22 cellular contexts compared by ENCODE assay signal in genomic region chr15:23052522-23052921, GRCh38. TPM values are rescaled to one million over a fixed set of nuclear protein-coding genes. Genes with fewer than 3 reads are reported as not detected.
DNase-seq lines count a peak whose midpoint lies in the region; ATAC-seq, FAIRE-seq and TF ChIP-seq lines count a peak whose summit lies in the region.
"Had no signal": no experiment of that assay in that cellular context is flagged by ENCODE, and none has a peak within 500 bp of the region (broad histone marks: within the 10 kb centered on the region; RNA-seq: fewer than 3 reads in every experiment).

No MANE protein-coding gene starts in this region.

- WGBS in A549 (ENCODE audit: missing lambda C conversion rate) = 47% methylated on average over 2 of the region's 2 CpGs

- POLR2A ChIA-PET in A549 (lab: Yijun Ruan, JAX) = no interaction called here
- POLR2A ChIA-PET in HEK293 (lab: Yijun Ruan, JAX) = interaction anchor here (1.2 kb wide), 1 partner anchor 13 kb away, joined by 3 read pairs; the partner anchor contains the start of gene TUBGCP5

- CTCF ChIA-PET in A549 (lab: Yijun Ruan, JAX) = interaction anchor here (1.4 kb wide), 1 partner anchor 415 kb away, joined by 4 read pairs; no protein-coding TSS in a partner anchor
- CTCF ChIA-PET in HEK293 (lab: Yijun Ruan, JAX) = interaction anchor here (1.0 to 1.1 kb wide), 2 partner anchors 13 to 16 kb away, joined by 3 to 5 read pairs; partner anchors contain the start of gene TUBGCP5

- TF ChIP-seq POLR2A in A549 (IDR thresholded peaks at IDR 0.05; ENCODE audit: low read length) = no peak

- DNase-seq in NCI-H510A treated with DMSO at 0.1 percent for 48 hours (lab: John Stamatoyannopoulos, UW) = peak; percentile 1
- no peak for DNase-seq in NCI-H510A (lab: John Stamatoyannopoulos, UW)
- DNase-seq in A549 (ENCODE audit: low read depth in 1 of 2, low spot score in 1 of 2) = no peak
- DNase-seq in superior temporal gyrus (ENCODE audit: extremely low spot score) = peak; percentile 8
- DNase-seq in omental fat pad (ENCODE audit: low spot score) = no peak
- DNase-seq: 8988T; C1 segment of cervical spinal cord; Calu3; CD4-positive, alpha-beta memory T cell; COR-L47; DMS79; EL; GDM1; GM23248; H7; HCEC 1CT; HFFc6 had no signal

- FAIRE-seq in A549 (lab: Jason Lieb, UNC) = no peak
- FAIRE-seq: GM12878, GM19239, H1 had no signal

- no peaks in the 10 kb centered on the region for H3K4me1 ChIP-seq in A549
- no peaks in the 10 kb centered on the region for H3K4me1 ChIP-seq in HEK293 (ENCODE audit: control insufficient read depth, insufficient read depth, low read length)

- no peak overlapping the region for H3K4me2 ChIP-seq in A549

- no peaks in the 10 kb centered on the region for H3K36me3 ChIP-seq in HEK293 (ENCODE audit: control insufficient read depth in 2 of 2, insufficient read depth in 1 of 2, low read length in 2 of 2)

- no peak for ATAC-seq in A549
- ATAC-seq in HG02885 (IDR thresholded peaks at IDR 0.05; ENCODE audit: poor library complexity, unreplicated experiment) = no peak
- ATAC-seq in omental fat pad (ENCODE audit: low FRiP score) = no peak
- ATAC-seq: GM12878 had no signal

- TF ChIP-seq RAD21 in A549 (conservative IDR thresholded peaks at IDR 0.05 in 1 of 2, IDR thresholded peaks at IDR 0.05 in 1 of 2) = no peak

- H3K9me3 ChIP-seq in A549 (no peaks in the 10 kb centered on the region; the same call in 2 of the 3 replicates), HEK293 (ENCODE audit: control insufficient read depth, insufficient read depth, low read depth, low read length) (no peaks in the 10 kb centered on the region)

- TF ChIP-seq EP300 in A549 (IDR thresholded peaks at IDR 0.05) = no peak

- no peak overlapping the region for H3K4me3 ChIP-seq in A549
- no peak overlapping the region for H3K4me3 ChIP-seq in HEK293 (ENCODE audit: low read depth, low read length)
- H3K4me3 ChIP-seq: GM12878, GM23248 had no signal

- H3K27ac ChIP-seq in A549 (no peak overlapping the region), HEK293 (ENCODE audit: extremely low read depth, low read depth, low read length) (no peak overlapping the region)
- H3K27ac ChIP-seq: GM23248 had no signal

- no peak for TF ChIP-seq CTCF in A549 (IDR thresholded peaks at IDR 0.05)
- TF ChIP-seq CTCF in HEK293 (tag by site-specific recombination; IDR thresholded peaks at IDR 0.05) = no peak
- TF ChIP-seq CTCF in omental fat pad (IDR thresholded peaks at IDR 0.05) = no peak

TF ChIP-seq in A549, 52 proteins besides CTCF, POLR2A, EP300 and RAD21:
- no peak for TF ChIP-seq USF2 (IDR thresholded peaks at IDR 0.05)
- TF ChIP-seq, protein P1, sequence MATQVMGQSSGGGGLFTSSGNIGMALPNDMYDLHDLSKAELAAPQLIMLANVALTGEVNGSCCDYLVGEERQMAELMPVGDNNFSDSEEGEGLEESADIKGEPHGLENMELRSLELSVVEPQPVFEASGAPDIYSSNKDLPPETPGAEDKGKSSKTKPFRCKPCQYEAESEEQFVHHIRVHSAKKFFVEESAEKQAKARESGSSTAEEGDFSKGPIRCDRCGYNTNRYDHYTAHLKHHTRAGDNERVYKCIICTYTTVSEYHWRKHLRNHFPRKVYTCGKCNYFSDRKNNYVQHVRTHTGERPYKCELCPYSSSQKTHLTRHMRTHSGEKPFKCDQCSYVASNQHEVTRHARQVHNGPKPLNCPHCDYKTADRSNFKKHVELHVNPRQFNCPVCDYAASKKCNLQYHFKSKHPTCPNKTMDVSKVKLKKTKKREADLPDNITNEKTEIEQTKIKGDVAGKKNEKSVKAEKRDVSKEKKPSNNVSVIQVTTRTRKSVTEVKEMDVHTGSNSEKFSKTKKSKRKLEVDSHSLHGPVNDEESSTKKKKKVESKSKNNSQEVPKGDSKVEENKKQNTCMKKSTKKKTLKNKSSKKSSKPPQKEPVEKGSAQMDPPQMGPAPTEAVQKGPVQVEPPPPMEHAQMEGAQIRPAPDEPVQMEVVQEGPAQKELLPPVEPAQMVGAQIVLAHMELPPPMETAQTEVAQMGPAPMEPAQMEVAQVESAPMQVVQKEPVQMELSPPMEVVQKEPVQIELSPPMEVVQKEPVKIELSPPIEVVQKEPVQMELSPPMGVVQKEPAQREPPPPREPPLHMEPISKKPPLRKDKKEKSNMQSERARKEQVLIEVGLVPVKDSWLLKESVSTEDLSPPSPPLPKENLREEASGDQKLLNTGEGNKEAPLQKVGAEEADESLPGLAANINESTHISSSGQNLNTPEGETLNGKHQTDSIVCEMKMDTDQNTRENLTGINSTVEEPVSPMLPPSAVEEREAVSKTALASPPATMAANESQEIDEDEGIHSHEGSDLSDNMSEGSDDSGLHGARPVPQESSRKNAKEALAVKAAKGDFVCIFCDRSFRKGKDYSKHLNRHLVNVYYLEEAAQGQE (IDR thresholded peaks at IDR 0.05) = peak; percentile 73

TF ChIP-seq in HEK293, 187 proteins besides CTCF, POLR2A, EP300 and RAD21:
- TF ChIP-seq SETDB1 (IDR thresholded peaks at IDR 0.05; ENCODE audit: insufficient read length, low read length) = no peak
- TF ChIP-seq, protein P1 (tag by site-specific recombination; IDR thresholded peaks at IDR 0.05) = peak; percentile 45; the same call in 1 of the 2 replicates
TF ChIP-seq in HEK293: peak in this region for 1.

RNA-seq across cellular contexts. Expression of gene TUBGCP5, which starts 13.2 kb away (rescaled TPM):
- polyA plus RNA-seq in A549 (2011; rRNA removed) (35.5 and 41.0 TPM in 2 replicates), A549 (2017; fragmentation: RNase III; extraction: RNeasy Plus Mini Kit Qiagen cat#74134 plus additional on column Dnase treatment) (26.3 to 31.5 TPM (median 31.1 TPM) in 3 replicates)
- polyA plus RNA-seq in A549 (2012; cell fraction: cytosol; rRNA removed) = 13.7 and 14.6 TPM in 2 replicates
- polyA plus RNA-seq in A549 (2012; cell fraction: nucleus; rRNA removed) = 15.4 and 21.0 TPM in 2 replicates
- polyA minus RNA-seq in A549 (2011; rRNA and poly(A)+ RNA removed) = 23.1 and 23.8 TPM in 2 replicates
- total RNA-seq in omental fat pad = 10 to 100 TPM in 3 of 4 donors, 1 to 10 TPM in 1; 8.9 to 30.3 (median 15.9) TPM

Comparison
In these comparisons a context has a peak if more than half of its experiments do, and no peak if none do; other contexts are left out.
1. DNase-seq: peak in NCI-H510A treated with DMSO at 0.1 percent for 48 hours (single experiment) and superior temporal gyrus (single experiment); none in NCI-H510A (single experiment), A549 (0 of 2) and omental fat pad (single experiment).